Comparison of ENCODE assay signal across 15 cellular contexts in genomic region chr7:104126411-104126841, GRCh38.
A peak's percentile ranks its signal among the peaks of the same experiment; 100 is the strongest.
DNase-seq lines count a peak whose midpoint lies in the region; ATAC-seq, FAIRE-seq and TF ChIP-seq lines count a peak whose summit lies in the region.
"Had no signal": no experiment of that assay in that cellular context is flagged by ENCODE, and none has a peak within 500 bp of the region (broad histone marks: within the 10 kb centered on the region; RNA-seq: fewer than 3 reads in every experiment).

No MANE protein-coding gene starts in this region.

- no peak for TF ChIP-seq RAD21 in K562 (CRISPR knock-in tag; conservative IDR thresholded peaks at IDR 0.05 in 1 of 2, IDR thresholded peaks at IDR 0.05 in 1 of 2)

- H2AFZ ChIP-seq in K562 (ENCODE audit: low read depth, low read length): no peak overlapping the region
- H2AFZ ChIP-seq in neural progenitor cell (replicated peaks): no peak overlapping the region

- POLR2A ChIA-PET in K562 (lab: Yijun Ruan, JAX): interaction anchor here (1.0 to 1.1 kb wide), 2 partner anchors 10 kb away, joined by 3 to 6 read pairs; no protein-coding TSS in a partner anchor

- no peak overlapping the region for H3K9ac ChIP-seq in K562 (ENCODE audit: insufficient read depth in 1 of 2, low read depth in 2 of 2, low read length in 2 of 2)
- no peak overlapping the region for H3K9ac ChIP-seq in neural progenitor cell

- TF ChIP-seq POLR2A in K562 (conservative IDR thresholded peaks at IDR 0.05): no peak

- no peak overlapping the region for H3K4me2 ChIP-seq in K562 (ENCODE audit: insufficient read depth, low read length)
- no peak overlapping the region for H3K4me2 ChIP-seq in neural progenitor cell

- peaks cover 3% of the 10 kb centered on the region for H3K27me3 Mint-ChIP-seq in neural progenitor cell (ENCODE audit: insufficient read depth, low read depth)
- H3K27me3 Mint-ChIP-seq: activated naive CD4-positive, alpha-beta T cell treated with anti-CD3 and anti-CD28 coated beads, Interleukin-2, amount 50 U/mL, for 24 hours; B cell; IgD-negative memory B cell had no signal

- H3K27me3 ChIP-seq in K562 (ENCODE audit: control insufficient read depth in 2 of 2, insufficient read depth in 2 of 2, low read length in 2 of 2) (no peaks in the 10 kb centered on the region), neural progenitor cell (no peaks in the 10 kb centered on the region)

- peaks cover 46% of the 10 kb centered on the region for H3K36me3 ChIP-seq in K562 (ENCODE audit: control insufficient read depth, insufficient read depth, low read length)
- H3K36me3 ChIP-seq in neural progenitor cell: no peaks in the 10 kb centered on the region

- CTCF ChIA-PET in K562 (lab: Yijun Ruan, JAX; ENCODE audit: low intra/inter-chr PET ratio): no interaction called here

- peaks cover 5% of the 10 kb centered on the region for H3K4me1 Mint-ChIP-seq in neural progenitor cell
- H3K4me1 Mint-ChIP-seq: activated naive CD4-positive, alpha-beta T cell treated with anti-CD3 and anti-CD28 coated beads, Interleukin-2, amount 50 U/mL, for 24 hours; B cell; IgD-negative memory B cell had no signal

- no peaks in the 10 kb centered on the region for H3K9me3 ChIP-seq in K562 (replicated peaks; ENCODE audit: control insufficient read depth, insufficient read depth, low read depth, low read length)
- no peaks in the 10 kb centered on the region for H3K9me3 ChIP-seq in neural progenitor cell (ENCODE audit: low read depth)

- H3K9me3 Mint-ChIP-seq in neural progenitor cell: no peaks in the 10 kb centered on the region
- H3K9me3 Mint-ChIP-seq: activated naive CD4-positive, alpha-beta T cell treated with anti-CD3 and anti-CD28 coated beads, Interleukin-2, amount 50 U/mL, for 24 hours had no signal

- H3K4me1 ChIP-seq in K562 (replicated peaks in 1 of 2; ENCODE audit: control insufficient read depth in 2 of 2, insufficient read depth in 2 of 2, low read length in 2 of 2) (no peaks in the 10 kb centered on the region), neural progenitor cell (peaks cover 18% of the 10 kb centered on the region)

- H3K4me3 ChIP-seq in K562 (no peak overlapping the region), neural progenitor cell (no peak overlapping the region), foreskin fibroblast (ENCODE audit: low read depth in 1 of 2, low read length in 2 of 2) (no peak overlapping the region)

- no peak for ATAC-seq in K562
- ATAC-seq in HG02938 (IDR thresholded peaks at IDR 0.05; ENCODE audit: unreplicated experiment): no peak

- H3K27ac Mint-ChIP-seq in neural progenitor cell: no peak overlapping the region
- H3K27ac Mint-ChIP-seq: activated naive CD4-positive, alpha-beta T cell treated with anti-CD3 and anti-CD28 coated beads, Interleukin-2, amount 50 U/mL, for 24 hours; B cell; IgD-negative memory B cell had no signal

- in situ Hi-C loops in K562 (cut with MboI): no loop called here

- H3K4me3 Mint-ChIP-seq in neural progenitor cell: no peak overlapping the region
- H3K4me3 Mint-ChIP-seq: activated naive CD4-positive, alpha-beta T cell treated with anti-CD3 and anti-CD28 coated beads, Interleukin-2, amount 50 U/mL, for 24 hours; B cell; IgD-negative memory B cell had no signal

- no peaks in the 10 kb centered on the region for H3K9me1 ChIP-seq in K562 (ENCODE audit: control insufficient read depth, insufficient read depth, low read length)

- H4K20me1 ChIP-seq in K562 (replicated peaks; ENCODE audit: control insufficient read depth, insufficient read depth, low read length) (no peaks in the 10 kb centered on the region), neural progenitor cell (ENCODE audit: low read depth) (no peaks in the 10 kb centered on the region)

- TF ChIP-seq CTCF in K562 (IDR thresholded peaks at IDR 0.05 in 2 of 3, conservative IDR thresholded peaks at IDR 0.05 in 1 of 3; ENCODE audit: insufficient read depth in 2 of 3, low read depth in 1 of 3, low read length in 3 of 3) (no peak), neural progenitor cell (IDR thresholded peaks at IDR 0.05) (no peak), foreskin fibroblast (IDR thresholded peaks at IDR 0.05; ENCODE audit: low read depth, low read length) (no peak)

- H3F3A ChIP-seq in neural progenitor cell (ENCODE audit: low read depth): no peaks in the 10 kb centered on the region

- H3K27ac ChIP-seq in K562 (ENCODE audit: extremely low read depth, low read depth, low read length) (no peak overlapping the region), neural progenitor cell (peak overlapping the region; percentile 56)

- intact Hi-C loops in K562 (cut with micrococcal nuclease): no loop called here

- 88% methylated on average over 4 of the region's 4 CpGs for WGBS in K562 (ENCODE audit: insufficient coverage, low coverage, missing lambda C conversion rate)

- H3K79me2 ChIP-seq in K562 (ENCODE audit: control insufficient read depth, insufficient read depth, low read length): no peaks in the 10 kb centered on the region
- no peaks in the 10 kb centered on the region for H3K79me2 ChIP-seq in neural progenitor cell (ENCODE audit: low read depth)

- TF ChIP-seq EP300 in K562 (IDR thresholded peaks at IDR 0.05; ENCODE audit: low read length): no peak

- TSS peak; percentile 28 for BruUV-seq in K562 (replicated peaks; lab: Mats Ljungman, UMichigan)

- DNase-seq in LHCN-M2 (ENCODE audit: low read depth) (peak; percentile 10), NCI-H446 (lab: John Stamatoyannopoulos, UW) (peak; percentile 89 to 94), K562 (ENCODE audit: extremely low read depth in 1 of 4, low spot score in 3 of 4) (no peak), neural progenitor cell (ENCODE audit: low spot score) (peak; percentile 3), superior temporal gyrus (ENCODE audit: extremely low spot score) (no peak), foreskin fibroblast (no peak)
- DNase-seq in activated naive CD4-positive, alpha-beta T cell treated with Interleukin-2 at 50 U/mL for 16 hours: no peak
- DNase-seq: activated CD4-positive, CD25-positive, alpha-beta regulatory T cell; DMS79; midbrain; NCI-H1436 treated with DMSO at 0.1 percent for 48 hours had no signal

- H3K36me3 Mint-ChIP-seq in neural progenitor cell: peaks cover 17% of the 10 kb centered on the region

- FAIRE-seq in K562 (lab: Jason Lieb, UNC): no peak

TF ChIP-seq in K562, 482 proteins besides CTCF, POLR2A, EP300 and RAD21 (continues in another document):
- TF ChIP-seq MAFF (IDR thresholded peaks at IDR 0.05; ENCODE audit: low read length) (no peak), MYBL2 (IDR thresholded peaks at IDR 0.05; ENCODE audit: low read depth) (no peak), MYBL2 (CRISPR knock-in tag; IDR thresholded peaks at IDR 0.05; ENCODE audit: borderline replicate concordance) (no peak), TAF9B (IDR thresholded peaks at IDR 0.05; ENCODE audit: partially characterized antibody) (no peak), PML (IDR thresholded peaks at IDR 0.05; ENCODE audit: low read length) (no peak), PHTF2 (CRISPR knock-in tag; IDR thresholded peaks at IDR 0.05) (no peak), CBX3 (IDR thresholded peaks at IDR 0.05; ENCODE audit: borderline replicate concordance in 1 of 2, low read length in 2 of 2) (no peak), SIN3B (IDR thresholded peaks at IDR 0.05; ENCODE audit: low read depth) (no peak), PATZ1 (CRISPR knock-in tag; IDR thresholded peaks at IDR 0.05; ENCODE audit: borderline replicate concordance) (no peak), HBP1 (CRISPR knock-in tag; IDR thresholded peaks at IDR 0.05) (no peak), XRCC3 (IDR thresholded peaks at IDR 0.05) (no peak), POLR2B (IDR thresholded peaks at IDR 0.05; ENCODE audit: low read depth, partially characterized antibody) (no peak), PCBP1 (IDR thresholded peaks at IDR 0.05; ENCODE audit: low read depth, low read length, poor library complexity, severe bottlenecking) (no peak)

Comparison
In these comparisons a context has a peak if more than half of its experiments do, and no peak if none do; other contexts are left out.
1. DNase-seq: peak in LHCN-M2 (single experiment), NCI-H446 (2 of 2) and neural progenitor cell (single experiment); none in K562 (0 of 4), superior temporal gyrus (single experiment), activated naive CD4-positive, alpha-beta T cell treated with Interleukin-2 at 50 U/mL for 16 hours (single experiment) and foreskin fibroblast (0 of 2).